26 cellular contexts compared by ENCODE assay signal in the genomic region with DNA sequence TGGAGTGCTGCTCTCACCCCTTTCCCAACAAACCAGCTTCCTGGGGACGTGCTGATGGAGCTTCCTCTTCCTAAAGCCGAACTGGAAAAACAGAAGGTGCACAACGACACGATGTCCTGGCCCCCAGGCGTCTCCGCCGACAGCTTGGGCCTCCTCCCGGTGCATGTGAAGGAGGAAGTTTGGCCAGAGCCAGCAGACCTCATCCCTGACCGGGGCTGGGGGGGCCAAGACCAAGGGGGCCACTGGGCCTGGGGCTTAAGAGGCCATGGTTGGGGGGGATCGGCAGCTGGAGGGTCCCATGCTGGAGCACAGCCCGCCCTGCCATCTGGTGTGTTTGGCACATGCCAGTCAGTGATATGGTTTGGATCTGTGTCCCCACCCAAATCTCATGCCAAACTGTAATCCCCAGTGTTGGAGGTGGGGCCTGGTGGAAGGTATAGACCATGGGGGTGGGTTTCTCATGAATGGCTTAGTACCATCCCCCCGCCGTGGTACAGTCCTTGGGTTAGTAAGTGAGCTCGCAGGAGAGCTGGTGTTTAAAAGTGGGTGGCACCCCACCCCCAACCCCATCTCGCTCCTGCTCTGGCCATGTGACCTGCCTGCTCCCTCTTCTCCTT. TPM values are rescaled to one million over a fixed set of nuclear protein-coding genes. Genes with fewer than 3 reads are reported as not detected.
"Had no signal": no experiment of that assay in that cellular context is flagged by ENCODE, and none has a peak within 500 bp of the region (broad histone marks: within the 10 kb centered on the region; RNA-seq: fewer than 3 reads in every experiment).

No MANE protein-coding gene starts in this region.

- H3K27me3 ChIP-seq: brain microvascular endothelial cell, SJSA1 had no signal

- ATAC-seq: activated CD8-positive, alpha-beta T cell treated with anti-CD3 and anti-CD28 coated beads for 36 hours; T-helper 17 cell had no signal

- H3K27ac Mint-ChIP-seq: activated CD4-positive, alpha-beta T cell treated with anti-CD3 and anti-CD28 coated beads, Interleukin-2, amount 10 ng/mL, durations not matched to agents 7 days and 5 days; activated naive CD4-positive, alpha-beta T cell treated with anti-CD3 and anti-CD28 coated beads, Interleukin-2, amount 10 ng/mL, durations not matched to agents 7 days and 5 days; activated naive CD8-positive, alpha-beta T cell treated with anti-CD3 and anti-CD28 coated beads for 36 hours; activated T-cell treated with anti-CD3 and anti-CD28 coated beads, Interleukin-2, amount 50 U/mL, for 72 hours; activated T-helper 2 cell treated with anti-CD3 and anti-CD28 coated beads, Interferon-gamma antibody, Interleukin-2, Interleukin-4, amounts not matched to agents 10 μg/mL and 5 μg/mL and 100 μg/mL, durations not matched to agents 14 hours and 24 hours and 36 hours; T-helper 17 cell had no signal

- H3K4me3 ChIP-seq: cardiac muscle cell, Peyer's patch, SJSA1 had no signal

- H3K36me3 Mint-ChIP-seq: activated naive CD8-positive, alpha-beta T cell treated with anti-CD3 and anti-CD28 coated beads for 36 hours had no signal

- H3K36me3 ChIP-seq: brain microvascular endothelial cell, cardiac muscle cell, Peyer's patch had no signal

- H3K27ac ChIP-seq: brain microvascular endothelial cell, cardiac muscle cell, Peyer's patch, RWPE1, SJSA1 had no signal

- H3K4me3 Mint-ChIP-seq: activated CD4-positive, alpha-beta T cell treated with anti-CD3 and anti-CD28 coated beads, Interleukin-2, amount 10 ng/mL, durations not matched to agents 7 days and 5 days; activated CD8-positive, alpha-beta T cell treated with anti-CD3 and anti-CD28 coated beads for 36 hours; activated naive CD4-positive, alpha-beta T cell treated with anti-CD3 and anti-CD28 coated beads, Interleukin-2, amount 10 ng/mL, durations not matched to agents 7 days and 5 days; activated naive CD8-positive, alpha-beta T cell treated with anti-CD3 and anti-CD28 coated beads for 36 hours; T-helper 17 cell had no signal

- DNase-seq: activated CD4-positive, alpha-beta T cell treated with anti-CD3 and anti-CD28 coated beads, Interleukin-2, amount 10 ng/mL, durations not matched to agents 7 days and 5 days; activated CD4-positive, CD25-positive, alpha-beta regulatory T cell; activated CD8-positive, alpha-beta memory T cell treated with anti-CD3 and anti-CD28 coated beads, Interleukin-2, amount 50 U/mL, for 4 hours; activated CD8-positive, alpha-beta T cell treated with anti-CD3 and anti-CD28 coated beads for 36 hours; activated gamma-delta T cell treated with Interleukin-2 at 50 U/mL for 16 hours; activated naive CD4-positive, alpha-beta T cell treated with anti-CD3 and anti-CD28 coated beads, Interleukin-2, amount 10 ng/mL, durations not matched to agents 7 days and 5 days; activated naive CD8-positive, alpha-beta T cell treated with anti-CD3 and anti-CD28 coated beads for 36 hours; activated T-cell treated with anti-CD3 and anti-CD28 coated beads, Interleukin-2, amount 50 U/mL, for 72 hours; brain microvascular endothelial cell; KG1; NCI-H1092; NCI-H1417; NCI-H1694; NCI-H2029; NCI-H2107; NCI-H446; NCI-H524; Peyer's patch; SHP77; T-helper 17 cell; T-helper 9 cell had no signal

RNA-seq across cellular contexts. Expression of a gene that starts 11.6 kb away (rescaled TPM):
- total RNA-seq: activated CD4-positive, alpha-beta T cell treated with anti-CD3 and anti-CD28 coated beads, Interleukin-2, amount 10 ng/mL, durations not matched to agents 7 days and 5 days; activated CD8-positive, alpha-beta T cell treated with anti-CD3 and anti-CD28 coated beads for 36 hours; activated naive CD8-positive, alpha-beta T cell treated with anti-CD3 and anti-CD28 coated beads for 36 hours; activated T-cell treated with anti-CD3 and anti-CD28 coated beads, Interleukin-2, amount 50 U/mL, for 72 hours; activated T-helper 2 cell treated with anti-CD3 and anti-CD28 coated beads, Interferon-gamma antibody, Interleukin-2, Interleukin-4, amounts not matched to agents 10 μg/mL and 5 μg/mL and 100 μg/mL, durations not matched to agents 14 hours and 24 hours and 36 hours; LHCN-M2; T-helper 17 cell had no signal
